In the genomic region with DNA sequence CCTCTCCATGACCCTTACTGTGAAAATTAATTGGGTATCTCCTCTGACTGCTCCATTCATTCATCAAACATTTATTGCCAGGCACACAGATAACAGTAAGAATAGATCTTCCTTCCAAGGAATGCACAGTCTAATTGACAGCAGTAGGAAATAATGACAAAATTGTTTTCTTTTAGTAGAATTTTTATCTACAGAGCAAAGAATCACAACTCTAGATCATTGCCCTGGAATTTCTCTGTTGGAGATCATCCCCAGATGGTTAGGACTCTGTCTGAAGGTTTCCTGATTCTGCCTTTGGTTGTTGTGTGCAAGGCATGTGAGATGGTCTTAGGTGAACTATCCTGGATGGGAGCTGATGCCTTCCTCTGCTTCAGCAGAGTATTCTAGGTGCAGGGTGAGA, we compare ENCODE assay signal across 21 cellular contexts.
"Had no signal": no experiment of that assay in that cellular context is flagged by ENCODE, and none has a peak within 500 bp of the region (broad histone marks: within the 10 kb centered on the region; RNA-seq: fewer than 3 reads in every experiment).

No MANE protein-coding gene starts in this region.

- H3K4me1 Mint-ChIP-seq: activated naive CD8-positive, alpha-beta T cell treated with anti-CD3 and anti-CD28 coated beads, Interleukin-2, amount 10 ng/mL, durations not matched to agents 7 days and 5 days had no signal

- H3K27me3 Mint-ChIP-seq: activated CD8-positive, alpha-beta T cell treated with anti-CD3 and anti-CD28 coated beads for 36 hours; activated naive CD8-positive, alpha-beta T cell treated with anti-CD3 and anti-CD28 coated beads, Interleukin-2, amount 10 ng/mL, durations not matched to agents 7 days and 5 days had no signal

- H3K4me3 Mint-ChIP-seq: activated CD8-positive, alpha-beta T cell treated with anti-CD3 and anti-CD28 coated beads for 36 hours; activated naive CD8-positive, alpha-beta T cell treated with anti-CD3 and anti-CD28 coated beads, Interleukin-2, amount 10 ng/mL, durations not matched to agents 7 days and 5 days; T-helper 1 cell treated with Interleukin-12 subunit alpha and Interleukin-12 subunit beta and Interleukin-4 antibody, amounts not matched to agents 30 μg/mL and 1 μg/mL, for 36 hours had no signal

- H3K4me3 ChIP-seq: adrenal gland, body of pancreas, cardiac muscle cell had no signal

- ATAC-seq: activated CD4-positive, CD25-positive, alpha-beta regulatory T cell treated with anti-CD3 and anti-CD28 coated beads, Interleukin-2, amount 50 U/mL, for 24 hours; activated CD8-positive, alpha-beta T cell treated with anti-CD3 and anti-CD28 coated beads for 36 hours; body of pancreas; PC-3 had no signal

- DNase-seq: activated CD4-positive, alpha-beta T cell treated with anti-CD3 and anti-CD28 coated beads for 4 hours; activated CD8-positive, alpha-beta memory T cell treated with anti-CD3 and anti-CD28 coated beads, Interleukin-2, amount 50 U/mL, for 4 hours; activated CD8-positive, alpha-beta T cell treated with anti-CD3 and anti-CD28 coated beads for 36 hours; activated naive CD4-positive, alpha-beta T cell treated with anti-CD3 and anti-CD28 coated beads, Interleukin-2, amount 50 U/mL, for 16 hours; activated naive CD8-positive, alpha-beta T cell treated with anti-CD3 and anti-CD28 coated beads, Interleukin-2, amount 10 ng/mL, durations not matched to agents 7 days and 5 days; activated T-cell treated with anti-CD3 and anti-CD28 coated beads, Interleukin-2, amount 50 U/mL, for 1 hour; adrenal gland; anterior cingulate cortex; body of pancreas; MM.1S; NCI-H1105 treated with DMSO at 0.1 percent for 48 hours; NCI-H1436 treated with DMSO at 0.1 percent for 48 hours; NCI-H187; NCI-H2081; NCI-H446; NCI-H524; PC-3; SHP77 treated with DMSO at 0.1 percent for 48 hours had no signal

- H3K36me3 Mint-ChIP-seq: activated naive CD8-positive, alpha-beta T cell treated with anti-CD3 and anti-CD28 coated beads, Interleukin-2, amount 10 ng/mL, durations not matched to agents 7 days and 5 days had no signal

- H3K36me3 ChIP-seq: adrenal gland, cardiac muscle cell had no signal

- H3K27me3 ChIP-seq: adrenal gland, body of pancreas, cardiac muscle cell had no signal

- H3K27ac ChIP-seq: adrenal gland, body of pancreas, cardiac muscle cell had no signal

- H3K27ac Mint-ChIP-seq: activated CD8-positive, alpha-beta T cell treated with anti-CD3 and anti-CD28 coated beads for 36 hours; activated naive CD8-positive, alpha-beta T cell treated with anti-CD3 and anti-CD28 coated beads, Interleukin-2, amount 10 ng/mL, durations not matched to agents 7 days and 5 days; T-helper 1 cell treated with Interleukin-12 subunit alpha and Interleukin-12 subunit beta and Interleukin-4 antibody, amounts not matched to agents 30 μg/mL and 1 μg/mL, for 36 hours had no signal
